In genomic region chr1:19035356-19036048, GRCh38 we compare ENCODE assay signal across 21 cellular contexts.
DNase-seq lines count a peak whose midpoint lies in the region; ATAC-seq, FAIRE-seq and TF ChIP-seq lines count a peak whose summit lies in the region.
"Had no signal": no experiment of that assay in that cellular context is flagged by ENCODE, and none has a peak within 500 bp of the region (broad histone marks: within the 10 kb centered on the region; RNA-seq: fewer than 3 reads in every experiment).

No MANE protein-coding gene starts in this region.

- no peak for TF ChIP-seq RAD21 in K562 (CRISPR knock-in tag; conservative IDR thresholded peaks at IDR 0.05 in 1 of 2, IDR thresholded peaks at IDR 0.05 in 1 of 2)

- TF ChIP-seq EP300 in K562 (IDR thresholded peaks at IDR 0.05; ENCODE audit: low read length): no peak

- H3K36me3 ChIP-seq in heart right ventricle: no peaks in the 10 kb centered on the region
- H3K36me3 ChIP-seq in K562 (ENCODE audit: control insufficient read depth, insufficient read depth, low read length): no peaks in the 10 kb centered on the region
- H3K36me3 ChIP-seq in mesendoderm (ENCODE audit: control insufficient read depth, insufficient read depth, low read length): no peaks in the 10 kb centered on the region
- H3K36me3 ChIP-seq in MG63: no peaks in the 10 kb centered on the region
- H3K36me3 ChIP-seq: neural progenitor cell had no signal

- H3K79me2 ChIP-seq in K562 (ENCODE audit: control insufficient read depth, insufficient read depth, low read length) (no peaks in the 10 kb centered on the region), mesendoderm (ENCODE audit: control insufficient read depth, insufficient read depth, low read length) (no peaks in the 10 kb centered on the region)

- TF ChIP-seq POLR2A in K562 (conservative IDR thresholded peaks at IDR 0.05): no peak

- H4K5ac ChIP-seq in mesendoderm (ENCODE audit: low read length): no peak overlapping the region

- 63% methylated on average over 8 of the region's 8 CpGs for WGBS in right cardiac atrium
- WGBS in heart right ventricle, 2 donors: 67% methylated on average over 8 of the region's 8 CpGs
- 4% methylated on average over 8 of the region's 8 CpGs for whole genome bisulfite sequencing in K562 (ENCODE audit: insufficient coverage, low coverage, missing lambda C conversion rate)
- no CpG with 5 or more reads among the region's 8 CpGs for WGBS in mesendoderm (ENCODE audit: extremely low coverage, insufficient coverage, low lambda C conversion rate)

- no peak overlapping the region for H4K8ac ChIP-seq in mesendoderm (ENCODE audit: low read depth, low read length)

- intact Hi-C loops in right cardiac atrium (cut with DNase I) (no loop called here), heart right ventricle (cut with DNase I) (no loop called here), K562 (cut with micrococcal nuclease) (no loop called here)

- POLR2A ChIA-PET in K562 (lab: Yijun Ruan, JAX): interaction anchor here (0.8 kb wide), 1 partner anchor 12 kb away, joined by 3 read pairs; no protein-coding TSS in a partner anchor

- CTCF ChIA-PET in K562 (lab: Yijun Ruan, JAX; ENCODE audit: low intra/inter-chr PET ratio): no interaction called here

- H3K18ac ChIP-seq in mesendoderm (ENCODE audit: low read length): no peak overlapping the region

- no peaks in the 10 kb centered on the region for H3K9me1 ChIP-seq in K562 (ENCODE audit: control insufficient read depth, insufficient read depth, low read length)

- H3K9me3 ChIP-seq in right cardiac atrium (ENCODE audit: control insufficient read depth, low read length): no peaks in the 10 kb centered on the region
- no peaks in the 10 kb centered on the region for H3K9me3 ChIP-seq in heart right ventricle
- no peaks in the 10 kb centered on the region for H3K9me3 ChIP-seq in K562 (replicated peaks; ENCODE audit: control insufficient read depth, insufficient read depth, low read depth, low read length)
- H3K9me3 ChIP-seq in MG63: no peaks in the 10 kb centered on the region

- FAIRE-seq in K562 (lab: Jason Lieb, UNC): no peak
- FAIRE-seq: astrocyte had no signal

- in situ Hi-C loops in K562 (cut with MboI): no loop called here

- H3K4me2 ChIP-seq in K562 (ENCODE audit: insufficient read depth, low read length) (no peak overlapping the region), mesendoderm (ENCODE audit: low read length) (no peak overlapping the region)
- H3K4me2 ChIP-seq: GM23338, neural progenitor cell had no signal

- no peak overlapping the region for H2BK15ac ChIP-seq in mesendoderm (replicated peaks; ENCODE audit: low read depth)

- no peak for TF ChIP-seq CTCF in heart right ventricle (IDR thresholded peaks at IDR 0.05)
- TF ChIP-seq CTCF in K562 (IDR thresholded peaks at IDR 0.05 in 2 of 3, conservative IDR thresholded peaks at IDR 0.05 in 1 of 3; ENCODE audit: insufficient read depth in 2 of 3, low read depth in 1 of 3, low read length in 3 of 3): no peak

- H3K56ac ChIP-seq in mesendoderm (ENCODE audit: low read length): peak overlapping the region; percentile 25

- peak overlapping the region; percentile 29 for H3K4ac ChIP-seq in mesendoderm (ENCODE audit: low read depth, low read length)

- peaks cover 14% of the 10 kb centered on the region for H4K20me1 ChIP-seq in K562 (replicated peaks; ENCODE audit: control insufficient read depth, insufficient read depth, low read length)

- ATAC-seq in right cardiac atrium (peak; percentile 7 to 63), heart right ventricle (no peak), K562 (peak; percentile 31; the same call in 2 of the 3 replicates), GM21786 (IDR thresholded peaks at IDR 0.05; ENCODE audit: unreplicated experiment) (no peak), GM19452 (IDR thresholded peaks at IDR 0.05; ENCODE audit: unreplicated experiment) (no peak)
- ATAC-seq: activated naive CD4-positive, alpha-beta T cell treated with anti-CD3 and anti-CD28 coated beads, Interleukin-2, amount 50 U/mL, for 72 hours; effector memory CD8-positive, alpha-beta T cell had no signal

- H3K27ac ChIP-seq in right cardiac atrium (ENCODE audit: low read length): no peak overlapping the region
- H3K27ac ChIP-seq in heart right ventricle: no peak overlapping the region
- no peak overlapping the region for H3K27ac ChIP-seq in K562 (ENCODE audit: extremely low read depth, low read depth, low read length)
- H3K27ac ChIP-seq in mesendoderm (ENCODE audit: low read depth, low read length): no peak overlapping the region
- H3K27ac ChIP-seq: C4-2B, neural progenitor cell had no signal

- no peak overlapping the region for H3K23ac ChIP-seq in mesendoderm (ENCODE audit: low read length)

- H2BK5ac ChIP-seq in mesendoderm (ENCODE audit: low read length): no peak overlapping the region

- peaks cover 2% of the 10 kb centered on the region for H3K4me1 ChIP-seq in right cardiac atrium (ENCODE audit: control insufficient read depth, insufficient read depth, low read length)
- H3K4me1 ChIP-seq in heart right ventricle: peaks cover 0 to 8% (median 0%) of the 10 kb centered on the region in 9 donors
- H3K4me1 ChIP-seq in K562 (replicated peaks in 1 of 2; ENCODE audit: control insufficient read depth in 2 of 2, insufficient read depth in 2 of 2, low read length in 2 of 2): 0 out of 5 replicates have a peak, but pooled peaks cover 0 to 2% of the 10 kb centered on the region in 2 experiments
- no peaks in the 10 kb centered on the region for H3K4me1 ChIP-seq in mesendoderm (ENCODE audit: control insufficient read depth, low read depth, low read length)
- H3K4me1 ChIP-seq: neural progenitor cell had no signal

- BruUV-seq in K562 (replicated peaks; lab: Mats Ljungman, UMichigan): no TSS peak

- H2AK5ac ChIP-seq in mesendoderm (ENCODE audit: low read length): no peak overlapping the region

- peak in 1 of 3 donors; percentile 18 for DNase-seq in right cardiac atrium
- DNase-seq in heart right ventricle: no peak
- DNase-seq in K562 (ENCODE audit: extremely low read depth in 1 of 4, low spot score in 3 of 4): no peak
- DNase-seq in mesendoderm: no peak
- DNase-seq in SIG-M5 (lab: John Stamatoyannopoulos, UW): no peak
- DNase-seq in MG63: no peak
- DNase-seq: DMS 273 treated with DMSO at 0.1 percent for 48 hours; effector memory CD8-positive, alpha-beta T cell; GDM1; midbrain; NCI-H187 treated with DMSO at 0.1 percent for 48 hours; NK-92 treated with Interleukin-12 subunit alpha and Interleukin-12 subunit beta, amount 100 ng/mL, for 24 hours; RPMI8226; SW 1271 had no signal

- H3K9ac ChIP-seq in K562 (ENCODE audit: insufficient read depth in 1 of 2, low read depth in 2 of 2, low read length in 2 of 2) (no peak overlapping the region), mesendoderm (ENCODE audit: low read length) (no peak overlapping the region)
- H3K9ac ChIP-seq: neural progenitor cell had no signal

- H3K4me3 ChIP-seq in right cardiac atrium (ENCODE audit: low read length): no peak overlapping the region
- H3K4me3 ChIP-seq in heart right ventricle: no peak overlapping the region
- no peak overlapping the region for H3K4me3 ChIP-seq in K562
- H3K4me3 ChIP-seq in mesendoderm (ENCODE audit: low read length): no peak overlapping the region
- H3K4me3 ChIP-seq in MG63: no peak overlapping the region
- H3K4me3 ChIP-seq: GM23338, neural progenitor cell had no signal

- no peaks in the 10 kb centered on the region for H3K27me3 ChIP-seq in right cardiac atrium (ENCODE audit: control insufficient read depth, insufficient read depth)
- peaks cover 0 to 58% (median 10%) of the 10 kb centered on the region in 7 donors for H3K27me3 ChIP-seq in heart right ventricle
- H3K27me3 ChIP-seq in K562 (ENCODE audit: control insufficient read depth in 2 of 2, insufficient read depth in 2 of 2, low read length in 2 of 2): peaks cover 63 to 75% of the 10 kb centered on the region in 2 experiments
- H3K27me3 ChIP-seq in mesendoderm (ENCODE audit: insufficient read depth, low read length, poor library complexity): no peaks in the 10 kb centered on the region
- no peaks in the 10 kb centered on the region; the same call in 1 of the 2 replicates for H3K27me3 ChIP-seq in MG63
- H3K27me3 ChIP-seq: neural progenitor cell had no signal

- H2AFZ ChIP-seq in K562 (ENCODE audit: low read depth, low read length): no peak overlapping the region
- H2AFZ ChIP-seq: GM23338, neural progenitor cell had no signal

- H2BK120ac ChIP-seq in mesendoderm (ENCODE audit: low read depth, low read length): no peak overlapping the region

- no peaks in the 10 kb centered on the region for H3K79me1 ChIP-seq in mesendoderm (ENCODE audit: low read length)

TF ChIP-seq in K562, 482 proteins besides CTCF, POLR2A, EP300 and RAD21 (continues in another document):
- TF ChIP-seq ETV6 (IDR thresholded peaks at IDR 0.05; ENCODE audit: borderline replicate concordance in 1 of 2, low read depth in 2 of 2, low read length in 1 of 2): no peak
- TF ChIP-seq ETV6 (CRISPR knock-in tag; IDR thresholded peaks at IDR 0.05; ENCODE audit: borderline replicate concordance): no peak
- TF ChIP-seq NFYB (IDR thresholded peaks at IDR 0.05; ENCODE audit: extremely low read depth, insufficient read length): no peak
- TF ChIP-seq PREB (CRISPR knock-in tag; IDR thresholded peaks at IDR 0.05): no peak
- no peak for TF ChIP-seq ATF6 (CRISPR knock-in tag; IDR thresholded peaks at IDR 0.05)
- no peak for TF ChIP-seq THRAP3 (IDR thresholded peaks at IDR 0.05; ENCODE audit: borderline replicate concordance)
- no peak for TF ChIP-seq ZFP36 (IDR thresholded peaks at IDR 0.05; ENCODE audit: low read depth, low read length, partially characterized antibody)

Comparison
In these comparisons a context has a peak if more than half of its experiments do, and no peak if none do; other contexts are left out.
1. ATAC-seq: peak in right cardiac atrium (2 of 2) and K562 (single experiment); none in heart right ventricle (0 of 8), GM21786 (single experiment) and GM19452 (single experiment).